ENCODE assay signal across 8 cellular contexts in genomic region chr1:180154325-180155201, GRCh38. TPM values are rescaled to one million over a fixed set of nuclear protein-coding genes. Genes with fewer than 3 reads are reported as not detected.
DNase-seq lines count a peak whose midpoint lies in the region; ATAC-seq, FAIRE-seq and TF ChIP-seq lines count a peak whose summit lies in the region.

QSOX1 (plus strand) TSS chr1:180154869; CDS start chr1:180154908, 39 bp downstream.

- dilution Hi-C loops in endothelial cell of umbilical vein (cut with MboI; ENCODE audit: extremely low pct_ligation_motif_present, low sequenced_read_pairs) = no loop called here

- H3K4me3 ChIP-seq in HUES48 (ENCODE audit: low read depth, low read length) = peak within 1 kb of the TSS; percentile 90
- peak within 1 kb of the TSS; percentile 92 for H3K4me3 ChIP-seq in OCI-LY3 (ENCODE audit: low read length)
- peak within 1 kb of the TSS; percentile 54 to 90 (median 87) for H3K4me3 ChIP-seq in endothelial cell of umbilical vein (replicated peaks in 1 of 3; ENCODE audit: insufficient read depth in 1 of 3, low read depth in 1 of 3, low read length in 3 of 3)

- intact Hi-C loops in endothelial cell of umbilical vein (cut with micrococcal nuclease) = loop anchor here (1.0 to 5.0 kb wide), 3 partner anchors 127 to 478 kb away; partner anchors contain the start of genes CEP350 and XPR1

- H3K79me2 ChIP-seq in OCI-LY3 (ENCODE audit: low read length) (no peaks in the 10 kb centered on the region), endothelial cell of umbilical vein (ENCODE audit: control insufficient read depth, insufficient read depth, low read length) (peaks cover 45% of the 10 kb centered on the region)

- CTCF ChIA-PET in endothelial cell of umbilical vein (lab: Charles Lee) = interaction anchor here (0.8 to 2.3 kb wide), 9 partner anchors 10 to 445 kb away, joined by 3 to 18 read pairs (median 3); no protein-coding TSS in a partner anchor

- H3K4me2 ChIP-seq in OCI-LY3 (ENCODE audit: low read length) (peak within 1 kb of the TSS; percentile 93), endothelial cell of umbilical vein (ENCODE audit: insufficient read depth, low read length) (peak within 1 kb of the TSS; percentile 90)

- H3K9ac ChIP-seq in HUES48 (ENCODE audit: low read depth, low read length) = peak within 1 kb of the TSS; percentile 78
- H3K9ac ChIP-seq in OCI-LY3 (ENCODE audit: low read length) = peak within 1 kb of the TSS; percentile 86
- peak within 1 kb of the TSS; percentile 88 for H3K9ac ChIP-seq in endothelial cell of umbilical vein (replicated peaks; ENCODE audit: extremely low read depth, insufficient read depth, low read length)

- peaks cover 19% of the 10 kb centered on the region for H3K27me3 ChIP-seq in HUES48 (ENCODE audit: control insufficient read depth, insufficient read depth, low read length)
- H3K27me3 ChIP-seq in OCI-LY3 (ENCODE audit: low read depth, low read length) = no peaks in the 10 kb centered on the region
- H3K27me3 ChIP-seq in endothelial cell of umbilical vein (ENCODE audit: control insufficient read depth in 2 of 2, insufficient read depth in 2 of 2, low read length in 2 of 2) = no peaks in the 10 kb centered on the region

- no TSS peak for BruUV-seq in endothelial cell of umbilical vein (replicated peaks; lab: Mats Ljungman, UMichigan)

- H3K36me3 ChIP-seq in HUES48 (ENCODE audit: control insufficient read depth, insufficient read depth, low read length) = no peaks in the 10 kb centered on the region
- H3K36me3 ChIP-seq in OCI-LY3 (replicated peaks; ENCODE audit: low read depth, low read length) = no peaks in the 10 kb centered on the region
- no peaks in the 10 kb centered on the region for H3K36me3 ChIP-seq in endothelial cell of umbilical vein (ENCODE audit: control insufficient read depth in 2 of 2, extremely low read depth in 1 of 2, insufficient read depth in 2 of 2, low read length in 2 of 2)

- no peak for TF ChIP-seq CTCF in OCI-LY3 (IDR thresholded peaks at IDR 0.05; ENCODE audit: low read depth, low read length)
- TF ChIP-seq CTCF in endothelial cell of umbilical vein (IDR thresholded peaks at IDR 0.05; ENCODE audit: extremely low read depth in 1 of 2, insufficient read depth in 1 of 2, low read depth in 1 of 2, low read length in 2 of 2) = no peak

- H4K20me1 ChIP-seq in OCI-LY3 (ENCODE audit: insufficient read depth, low read length) (no peaks in the 10 kb centered on the region), endothelial cell of umbilical vein (replicated peaks; ENCODE audit: control insufficient read depth, extremely low read depth, insufficient read depth, low read length) (no peaks in the 10 kb centered on the region)

- peak; percentile 87 for ATAC-seq in GM21390 (IDR thresholded peaks at IDR 0.05; ENCODE audit: unreplicated experiment)

- peak; percentile 84 for FAIRE-seq in endothelial cell of umbilical vein (lab: Jason Lieb, UNC)

- POLR2A ChIA-PET in endothelial cell of umbilical vein (lab: Charles Lee) = interaction anchor here (1.2 to 1.6 kb wide), 2 partner anchors 13 to 200 kb away, joined by 5 to 7 read pairs; partner anchors contain the start of gene CEP350

- H3K9me1 ChIP-seq in endothelial cell of umbilical vein (replicated peaks; ENCODE audit: control insufficient read depth, extremely low read depth, insufficient read depth, low read length) = no peaks in the 10 kb centered on the region

- H3K4me1 ChIP-seq in HUES48 (ENCODE audit: control insufficient read depth, insufficient read depth, low read length) = peaks cover 17% of the 10 kb centered on the region
- H3K4me1 ChIP-seq in OCI-LY3 (ENCODE audit: low read length) = peaks cover 16% of the 10 kb centered on the region
- H3K4me1 ChIP-seq in endothelial cell of umbilical vein (ENCODE audit: control insufficient read depth, extremely low read depth, insufficient read depth, low read length) = peaks cover 60% of the 10 kb centered on the region

- no peaks in the 10 kb centered on the region for H3K9me3 ChIP-seq in HUES48 (ENCODE audit: control insufficient read depth, insufficient read depth, low read length)
- H3K9me3 ChIP-seq in OCI-LY3 (ENCODE audit: insufficient read depth, low read length) = no peaks in the 10 kb centered on the region
- no peaks in the 10 kb centered on the region for H3K9me3 ChIP-seq in endothelial cell of umbilical vein (replicated peaks; ENCODE audit: control insufficient read depth, insufficient read depth, low read length)

- peak; percentile 95 for TF ChIP-seq POLR2A in endothelial cell of umbilical vein (IDR thresholded peaks at IDR 0.05; ENCODE audit: low read depth, low read length)

- peak; percentile 100 for DNase-seq in D341Med (ENCODE audit: low spot score)
- peak; percentile 79 for DNase-seq in activated T-cell treated with anti-CD3 and anti-CD28 coated beads for 1 hour (ENCODE audit: low read depth)
- DNase-seq in endothelial cell of umbilical vein (ENCODE audit: low read depth, low spot score) = peak; percentile 82
- DNase-seq in middle frontal gyrus (ENCODE audit: extremely low spot score, low spot score) = peak; percentile 70
- peak; percentile 80 for DNase-seq in stimulated activated CD8-positive, alpha-beta memory T cell treated with anti-CD3 and anti-CD28 coated beads, Interleukin-2, amount 100 ng/mL, for 48 hours (ENCODE audit: low read depth in 2 of 2)

- H3K27ac ChIP-seq in HUES48 (ENCODE audit: low read depth, low read length) (peak within 1 kb of the TSS; percentile 66), OCI-LY3 (ENCODE audit: low read length) (peak within 1 kb of the TSS; percentile 63), endothelial cell of umbilical vein (ENCODE audit: insufficient read depth, low read depth, low read length) (peak within 1 kb of the TSS; percentile 58)

- peak within 1 kb of the TSS; percentile 95 for H2AFZ ChIP-seq in OCI-LY3 (ENCODE audit: low read depth, low read length)
- H2AFZ ChIP-seq in endothelial cell of umbilical vein (ENCODE audit: low read depth, low read length) = peak within 1 kb of the TSS; percentile 47

TF ChIP-seq in endothelial cell of umbilical vein, 7 proteins besides CTCF, POLR2A, EP300 and RAD21:
- TF ChIP-seq POLR2AphosphoS5 (IDR thresholded peaks at IDR 0.05; ENCODE audit: insufficient read depth, low read depth, low read length) (peak; percentile 95), FOS (IDR thresholded peaks at IDR 0.05; ENCODE audit: borderline replicate concordance, insufficient read depth, low read length) (no peak)

RNA-seq across cellular contexts. Expression of gene QSOX1, which starts in this region (rescaled TPM):
- 256 and 257 TPM in 2 replicates for total RNA-seq in endothelial cell of umbilical vein
- 415 and 427 TPM in 2 replicates for polyA plus RNA-seq in endothelial cell of umbilical vein
- 285 and 310 TPM in 2 replicates for polyA plus RNA-seq in endothelial cell of umbilical vein (2011; cell fraction: cytosol; rRNA removed)
- 246 TPM in 2 replicates for polyA plus RNA-seq in endothelial cell of umbilical vein (2011; cell fraction: nucleus; rRNA removed)
- 298 and 334 TPM in 2 replicates for polyA plus RNA-seq in endothelial cell of umbilical vein (2012)
- polyA minus RNA-seq in endothelial cell of umbilical vein = 188 and 193 TPM in 2 replicates
- polyA minus RNA-seq in endothelial cell of umbilical vein (2011; cell fraction: cytosol; rRNA and poly(A)+ RNA removed) = 10.0 TPM
- polyA minus RNA-seq in endothelial cell of umbilical vein (2011; cell fraction: nucleus; rRNA and poly(A)+ RNA removed) = 46.6 and 55.2 TPM in 2 replicates

Comparison
In these comparisons a context has a peak if more than half of its experiments do, and no peak if none do; other contexts are left out.
1. Peak in every context shown above with its lines: DNase-seq, ATAC-seq, H3K4me3 ChIP-seq and H3K27ac ChIP-seq.